34 cellular contexts compared by ENCODE assay signal in genomic region chr2:152301131-152301530, GRCh38.
"Had no signal": no experiment of that assay in that cellular context is flagged by ENCODE, and none has a peak within 500 bp of the region (broad histone marks: within the 10 kb centered on the region; RNA-seq: fewer than 3 reads in every experiment).

No MANE protein-coding gene starts in this region.

- H3K9ac ChIP-seq: KMS-11 had no signal

- H3K4me2 ChIP-seq: KMS-11 had no signal

- H3K4me3 ChIP-seq: MG63 had no signal

- H3K9me3 ChIP-seq: MG63 had no signal

- H3K36me3 ChIP-seq: MG63 had no signal

- H3K27me3 ChIP-seq: MG63 had no signal

- H3K27ac ChIP-seq: KMS-11 had no signal

- DNase-seq: Karpas-422, Kasumi-1, MG63, MM.1S, MV-4-11, NCI-H1048, NCI-H1092, NCI-H1092 treated with DMSO at 0.1 percent for 48 hours, NCI-H1105, NCI-H1105 treated with DMSO at 0.1 percent for 48 hours, NCI-H1417, NCI-H1417 treated with DMSO at 0.1 percent for 48 hours, NCI-H1436, NCI-H1436 treated with DMSO at 0.1 percent for 48 hours, NCI-H146, NCI-H1694, NCI-H1694 treated with DMSO at 0.1 percent for 48 hours, NCI-H187, NCI-H187 treated with DMSO at 0.1 percent for 48 hours, NCI-H1930, NCI-H2029, NCI-H2029 treated with DMSO at 0.1 percent for 48 hours, NCI-H2081, NCI-H2081 treated with DMSO at 0.1 percent for 48 hours, NCI-H2107, NCI-H2171, NCI-H2171 treated with DMSO at 0.1 percent for 48 hours, NCI-H2227 treated with DMSO at 0.1 percent for 48 hours, NCI-H226, NCI-H345, NCI-H446, NCI-H446 treated with DMSO at 0.1 percent for 48 hours, NCI-H510A had no signal
